Comparison of ENCODE assay signal across 8 cellular contexts in genomic region chr9:135905380-135906282, GRCh38.
A peak's percentile ranks its signal among the peaks of the same experiment; 100 is the strongest.
DNase-seq lines count a peak whose midpoint lies in the region; ATAC-seq and TF ChIP-seq lines count a peak whose summit lies in the region.

No MANE protein-coding gene starts in this region.

- peaks cover 28% of the 10 kb centered on the region for H3K4me1 ChIP-seq in muscle layer of colon (ENCODE audit: insufficient read depth, low read length)

- H3K9ac ChIP-seq in muscle layer of colon (ENCODE audit: low read length): peak overlapping the region; percentile 36

- peaks cover 1% of the 10 kb centered on the region for H3K36me3 ChIP-seq in muscle layer of colon (ENCODE audit: insufficient read depth, low read length)

- H3K27ac ChIP-seq in HL-60 (replicated peaks) (no peak overlapping the region), muscle layer of colon (ENCODE audit: low read depth, low read length) (peak overlapping the region; percentile 42)

- H3K4me3 ChIP-seq in HL-60 (replicated peaks; ENCODE audit: insufficient read depth, low read length) (peak overlapping the region; percentile 58), cardiac fibroblast (replicated peaks in 1 of 2; ENCODE audit: low read depth in 2 of 2, low read length in 2 of 2) (peak overlapping the region; percentile 37 to 60), muscle layer of colon (ENCODE audit: low read depth in 1 of 2, low read length in 2 of 2) (peak overlapping the region; percentile 48 to 60)

- no peaks in the 10 kb centered on the region for H3K9me3 ChIP-seq in muscle layer of colon (ENCODE audit: low read length)

- ATAC-seq in HG03469 (IDR thresholded peaks at IDR 0.05; ENCODE audit: unreplicated experiment): no peak
- no peak for ATAC-seq in HG02759 (IDR thresholded peaks at IDR 0.05; ENCODE audit: unreplicated experiment)

- H3K27me3 ChIP-seq in HL-60 (ENCODE audit: insufficient read depth, poor library complexity, severe bottlenecking) (no peaks in the 10 kb centered on the region), muscle layer of colon (ENCODE audit: control insufficient read depth in 1 of 2, insufficient read depth in 2 of 2, low read length in 2 of 2) (no peaks in the 10 kb centered on the region)

- TF ChIP-seq CTCF in HL-60 (IDR thresholded peaks at IDR 0.05; ENCODE audit: insufficient read depth, low read length) (no peak), cardiac fibroblast (IDR thresholded peaks at IDR 0.05; ENCODE audit: low read depth, low read length) (no peak)

- no peak for DNase-seq in HL-60 (ENCODE audit: low read depth in 1 of 2, low spot score in 1 of 2)
- DNase-seq in T-helper 9 cell: peak; percentile 25
- peak; percentile 31 to 60 for DNase-seq in cardiac fibroblast (ENCODE audit: low read depth in 2 of 2)
- DNase-seq in stimulated activated naive CD4-positive, alpha-beta T cell treated with Interleukin-2 at 50 U/mL for 16 hours (lab: John Stamatoyannopoulos, UW): peak; percentile 82
- no peak for DNase-seq in amniotic stem cell (lab: John Stamatoyannopoulos, UW)

Comparison
In these comparisons a context has a peak if more than half of its experiments do, and no peak if none do; other contexts are left out.
1. DNase-seq: peak in T-helper 9 cell (single experiment), cardiac fibroblast (2 of 2) and stimulated activated naive CD4-positive, alpha-beta T cell treated with Interleukin-2 at 50 U/mL for 16 hours (single experiment); none in HL-60 (0 of 2) and amniotic stem cell (single experiment).
2. Peak in every context shown above with its lines, with median percentiles within 50 percentile points of each other: H3K4me3 ChIP-seq.